Comparison of ENCODE assay signal across 8 cellular contexts in the genomic region with DNA sequence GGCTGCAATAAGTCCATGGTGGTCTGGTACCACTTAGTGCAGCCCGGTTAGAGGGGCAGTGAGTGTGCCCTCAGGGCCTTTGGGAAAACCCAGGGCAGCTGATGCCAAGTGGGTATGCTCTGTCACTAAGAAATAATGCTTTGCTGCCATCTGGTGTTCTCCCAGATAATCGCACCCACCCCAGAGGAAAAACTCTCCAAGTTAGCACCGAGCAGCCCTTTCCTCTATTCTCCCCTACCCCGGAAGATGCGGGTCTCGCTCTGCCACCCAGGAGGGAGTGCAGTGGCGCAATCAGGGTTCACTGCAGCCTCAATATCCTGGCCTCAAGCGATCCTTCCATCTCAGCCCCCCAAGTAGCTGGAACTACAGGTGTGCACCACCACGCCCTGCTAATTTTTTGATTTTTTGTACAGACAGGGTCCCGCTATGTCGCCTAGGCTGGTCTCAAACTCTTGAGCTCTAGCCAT. TPM values are rescaled to one million over a fixed set of nuclear protein-coding genes. Genes with fewer than 3 reads are reported as not detected.
DNase-seq lines count a peak whose midpoint lies in the region; ATAC-seq and TF ChIP-seq lines count a peak whose summit lies in the region.

No MANE protein-coding gene starts in this region.

- 28% methylated on average over 11 of the region's 11 CpGs for WGBS in mesenchymal stem cell

- peak; percentile 81 for TF ChIP-seq CTCF in CD8-positive, alpha-beta T cell (IDR thresholded peaks at IDR 0.05)
- peak; percentile 81 for TF ChIP-seq CTCF in activated CD8-positive, alpha-beta T cell treated with anti-CD3 and anti-CD28 coated beads for 36 hours (IDR thresholded peaks at IDR 0.05)

- H4K8ac ChIP-seq in mesenchymal stem cell (ENCODE audit: low read length), result no peak overlapping the region

- no peak overlapping the region for H3K27ac ChIP-seq in CD8-positive, alpha-beta T cell (ENCODE audit: low read depth, low read length)
- H3K27ac ChIP-seq in effector memory CD4-positive, alpha-beta T cell (ENCODE audit: insufficient read depth, low read length, poor library complexity, severe bottlenecking), result no peak overlapping the region
- no peak overlapping the region for H3K27ac ChIP-seq in mesenchymal stem cell (ENCODE audit: low read length, poor library complexity, severe bottlenecking)

- H3K4me1 ChIP-seq in CD8-positive, alpha-beta T cell (ENCODE audit: insufficient read depth, low read length), result no peaks in the 10 kb centered on the region
- H3K4me1 ChIP-seq in effector memory CD4-positive, alpha-beta T cell (ENCODE audit: control insufficient read depth, insufficient read depth, low read length, poor library complexity, severe bottlenecking), result no peaks in the 10 kb centered on the region
- H3K4me1 ChIP-seq in mesenchymal stem cell (ENCODE audit: control insufficient read depth, insufficient read depth, low read depth, low read length), result peaks cover 6% of the 10 kb centered on the region

- H3K4me3 ChIP-seq in CD8-positive, alpha-beta T cell (ENCODE audit: low read depth, low read length), result no peak overlapping the region
- no peak overlapping the region for H3K4me3 ChIP-seq in effector memory CD4-positive, alpha-beta T cell (ENCODE audit: insufficient read depth, low read depth, low read length, poor library complexity, severe bottlenecking)
- no peak overlapping the region for H3K4me3 ChIP-seq in mesenchymal stem cell (ENCODE audit: insufficient read depth in 1 of 2, low read depth in 1 of 2, low read length in 2 of 2)

- peaks cover 4% of the 10 kb centered on the region for H3K36me3 ChIP-seq in CD8-positive, alpha-beta T cell (ENCODE audit: insufficient read depth, low read length)
- H3K36me3 ChIP-seq in effector memory CD4-positive, alpha-beta T cell (ENCODE audit: control insufficient read depth, insufficient read depth, low read length), result peaks cover 5% of the 10 kb centered on the region
- peaks cover 4 to 5% of the 10 kb centered on the region in 2 experiments for H3K36me3 ChIP-seq in mesenchymal stem cell (ENCODE audit: control insufficient read depth in 1 of 2, insufficient read depth in 2 of 2, low read depth in 1 of 2, low read length in 2 of 2)

- no peak overlapping the region for H3K4me3 Mint-ChIP-seq in CD8-positive, alpha-beta T cell
- H3K4me3 Mint-ChIP-seq in activated CD8-positive, alpha-beta T cell treated with anti-CD3 and anti-CD28 coated beads for 36 hours, result no peak overlapping the region

- no peak overlapping the region for H3K23ac ChIP-seq in mesenchymal stem cell (ENCODE audit: low read length in 2 of 2)

- H2AFZ ChIP-seq in mesenchymal stem cell (ENCODE audit: low read depth, low read length), result peak overlapping the region; percentile 43

- H2AK5ac ChIP-seq in mesenchymal stem cell (ENCODE audit: low read length, severe bottlenecking), result no peak overlapping the region

- no peaks in the 10 kb centered on the region for H3K27me3 ChIP-seq in CD8-positive, alpha-beta T cell (ENCODE audit: insufficient read depth, low read length)
- no peaks in the 10 kb centered on the region for H3K27me3 ChIP-seq in effector memory CD4-positive, alpha-beta T cell (replicated peaks; ENCODE audit: control insufficient read depth, insufficient read depth, low read length, poor library complexity, severe bottlenecking)
- H3K27me3 ChIP-seq in mesenchymal stem cell (ENCODE audit: control insufficient read depth in 1 of 2, insufficient read depth in 1 of 2, low read length in 2 of 2), result no peaks in the 10 kb centered on the region

- peaks cover 17% of the 10 kb centered on the region for H3K36me3 Mint-ChIP-seq in CD8-positive, alpha-beta T cell
- H3K36me3 Mint-ChIP-seq in activated CD8-positive, alpha-beta T cell treated with anti-CD3 and anti-CD28 coated beads for 36 hours (ENCODE audit: low read depth), result peaks cover 8% of the 10 kb centered on the region

- intact Hi-C loops in CD8-positive, alpha-beta T cell (cut with DNase I, micrococcal nuclease), result loop anchor here (1.0 to 5.0 kb wide), 10 partner anchors 120 to 780 kb away; no protein-coding TSS in a partner anchor
- intact Hi-C loops in activated CD8-positive, alpha-beta T cell treated with anti-CD3 and anti-CD28 coated beads for 36 hours (cut with micrococcal nuclease), result loop anchor here (5.0 to 10.0 kb wide), 2 partner anchors 315 to 453 kb away; no protein-coding TSS in a partner anchor

- peak; percentile 91 for ATAC-seq in CD8-positive, alpha-beta T cell
- peak; percentile 89 for ATAC-seq in activated CD8-positive, alpha-beta T cell treated with anti-CD3 and anti-CD28 coated beads for 36 hours
- ATAC-seq in HG02610 (IDR thresholded peaks at IDR 0.05; ENCODE audit: unreplicated experiment), result no peak

- H4K91ac ChIP-seq in mesenchymal stem cell (ENCODE audit: low read length), result no peak overlapping the region

- H3K18ac ChIP-seq in mesenchymal stem cell (ENCODE audit: low read depth in 1 of 2, low read length in 2 of 2), result no peak overlapping the region

- H2BK5ac ChIP-seq in mesenchymal stem cell (ENCODE audit: low read depth, low read length, poor library complexity, severe bottlenecking), result no peak overlapping the region

- H3K4me1 Mint-ChIP-seq in CD8-positive, alpha-beta T cell (ENCODE audit: low read depth), result peaks cover 5% of the 10 kb centered on the region
- H3K4me1 Mint-ChIP-seq in activated CD8-positive, alpha-beta T cell treated with anti-CD3 and anti-CD28 coated beads for 36 hours (ENCODE audit: low read depth), result peaks cover 4% of the 10 kb centered on the region

- H3K4ac ChIP-seq in mesenchymal stem cell (ENCODE audit: low read depth in 1 of 2, low read length in 2 of 2), result no peak overlapping the region

- no peak overlapping the region for H2BK15ac ChIP-seq in mesenchymal stem cell (ENCODE audit: low read depth, poor library complexity, severe bottlenecking)

- H3K14ac ChIP-seq in mesenchymal stem cell (ENCODE audit: low read length in 2 of 2), result no peak overlapping the region

- CTCF ChIA-PET in CD8-positive, alpha-beta T cell (lab: Charles Lee), result interaction anchor here (0.6 to 7.3 kb wide), 53 partner anchors 9 to 1832 kb away, joined by 3 to 96 read pairs (median 4); a partner anchor contains a TSS
- CTCF ChIA-PET in HEK293T (lab: Yijun Ruan, JAX), result interaction anchor here (0.7 to 1.6 kb wide), 5 partner anchors 97 to 315 kb away, joined by 3 to 12 read pairs (median 4); no protein-coding TSS in a partner anchor
- CTCF ChIA-PET in activated CD8-positive, alpha-beta T cell treated with anti-CD3 and anti-CD28 coated beads for 36 hours (lab: Charles Lee), result interaction anchor here (0.6 to 9.6 kb wide), 60 partner anchors 11 to 601 kb away, joined by 3 to 95 read pairs (median 4); a partner anchor contains a TSS

- peak overlapping the region in 1 of 2 experiments; percentile 49 for H2BK12ac ChIP-seq in mesenchymal stem cell (ENCODE audit: low read length in 2 of 2)

- H3K9me3 Mint-ChIP-seq in CD8-positive, alpha-beta T cell, result no peaks in the 10 kb centered on the region
- H3K9me3 Mint-ChIP-seq in activated CD8-positive, alpha-beta T cell treated with anti-CD3 and anti-CD28 coated beads for 36 hours, result no peaks in the 10 kb centered on the region

- peak overlapping the region; percentile 29 for H3K4me2 ChIP-seq in mesenchymal stem cell (ENCODE audit: low read length, poor library complexity, severe bottlenecking)

- no peaks in the 10 kb centered on the region for H3K79me1 ChIP-seq in mesenchymal stem cell (replicated peaks; ENCODE audit: low read length, poor library complexity, severe bottlenecking)

- no peak overlapping the region for H2BK120ac ChIP-seq in mesenchymal stem cell (ENCODE audit: low read depth, low read length)

- no peaks in the 10 kb centered on the region for H3K27me3 Mint-ChIP-seq in CD8-positive, alpha-beta T cell (ENCODE audit: low read depth)
- H3K27me3 Mint-ChIP-seq in activated CD8-positive, alpha-beta T cell treated with anti-CD3 and anti-CD28 coated beads for 36 hours, result no peaks in the 10 kb centered on the region

- POLR2A ChIA-PET in CD8-positive, alpha-beta T cell (lab: Charles Lee), result interaction anchor here (1.0 kb wide), 1 partner anchor 315 kb away, joined by 6 read pairs; no protein-coding TSS in a partner anchor
- POLR2A ChIA-PET in HEK293T (lab: Yijun Ruan, JAX), result no interaction called here
- POLR2A ChIA-PET in activated CD8-positive, alpha-beta T cell treated with anti-CD3 and anti-CD28 coated beads for 36 hours (lab: Charles Lee), result interaction anchor here (0.8 to 1.5 kb wide), 2 partner anchors 26 to 235 kb away, joined by 3 read pairs; a partner anchor contains a TSS

- H3K27ac Mint-ChIP-seq in CD8-positive, alpha-beta T cell, result no peak overlapping the region
- H3K27ac Mint-ChIP-seq in activated CD8-positive, alpha-beta T cell treated with anti-CD3 and anti-CD28 coated beads for 36 hours, result no peak overlapping the region

- peak; percentile 49 to 81 (median 59) for DNase-seq in CD8-positive, alpha-beta T cell
- peak; percentile 64 for DNase-seq in HEK293T (ENCODE audit: extremely low spot score)
- DNase-seq in NCI-H82 (lab: John Stamatoyannopoulos, UW), result peak; percentile 84
- peak; percentile 80 for DNase-seq in activated CD8-positive, alpha-beta T cell treated with anti-CD3 and anti-CD28 coated beads for 36 hours
- peak; percentile 28 to 53 (median 34) for DNase-seq in effector memory CD4-positive, alpha-beta T cell
- DNase-seq in mesenchymal stem cell, result peak; percentile 74
- peak; percentile 30 to 48 for DNase-seq in stimulated activated CD8-positive, alpha-beta memory T cell treated with anti-CD3 and anti-CD28 coated beads, Interleukin-2, amount 100 ng/mL, for 48 hours (ENCODE audit: low read depth in 2 of 2)

- H3K9ac ChIP-seq in mesenchymal stem cell (ENCODE audit: low read length), result peak overlapping the region; percentile 79

- no peaks in the 10 kb centered on the region for H3K9me3 ChIP-seq in CD8-positive, alpha-beta T cell (ENCODE audit: low read length)
- H3K9me3 ChIP-seq in effector memory CD4-positive, alpha-beta T cell (ENCODE audit: control insufficient read depth, low read length), result no peaks in the 10 kb centered on the region
- H3K9me3 ChIP-seq in mesenchymal stem cell (ENCODE audit: control insufficient read depth, low read length), result no peaks in the 10 kb centered on the region

TF ChIP-seq in HEK293T, 16 proteins besides CTCF, POLR2A, EP300 and RAD21 (continues in another document):
- no peak for TF ChIP-seq FOXK2 (IDR thresholded peaks at IDR 0.05)
- no peak for TF ChIP-seq SP1 (IDR thresholded peaks at IDR 0.05)
- no peak for TF ChIP-seq ZNF384 (IDR thresholded peaks at IDR 0.05)
- TF ChIP-seq FOXM1 (IDR thresholded peaks at IDR 0.05; ENCODE audit: borderline replicate concordance), result no peak

RNA-seq across cellular contexts. Expression of a gene that starts 21.3 kb away (rescaled TPM):
- 1 to 10 TPM; 3.3 to 5.2 TPM for total RNA-seq in CD8-positive, alpha-beta T cell
- 1 to 10 TPM; 1.2 to 1.5 TPM for total RNA-seq in activated CD8-positive, alpha-beta T cell treated with anti-CD3 and anti-CD28 coated beads for 36 hours
- polyA plus RNA-seq in mesenchymal stem cell (2013, experiment 1 of 2), result 0.10 TPM
- 0.12 TPM for polyA plus RNA-seq in mesenchymal stem cell (2013, experiment 2 of 2)

RNA-seq across cellular contexts. Expression of a gene that starts 26.0 kb away (rescaled TPM):
- total RNA-seq in CD8-positive, alpha-beta T cell, result 10 to 100 TPM; 12.4 to 12.7 TPM
- 10 to 100 TPM; 88.3 to 99.4 TPM for total RNA-seq in activated CD8-positive, alpha-beta T cell treated with anti-CD3 and anti-CD28 coated beads for 36 hours
- polyA plus RNA-seq in mesenchymal stem cell (2013, experiment 1 of 2), result 65.4 TPM
- polyA plus RNA-seq in mesenchymal stem cell (2013, experiment 2 of 2), result 92.1 TPM

RNA-seq across cellular contexts. Expression of a gene that starts 28.2 kb away (rescaled TPM):
- total RNA-seq in CD8-positive, alpha-beta T cell, result 10 to 100 TPM; 61.0 to 65.8 TPM
- total RNA-seq in activated CD8-positive, alpha-beta T cell treated with anti-CD3 and anti-CD28 coated beads for 36 hours, result 10 to 100 TPM; 75.6 to 80.1 TPM
- 65.3 TPM for polyA plus RNA-seq in mesenchymal stem cell (2013, experiment 1 of 2)
- polyA plus RNA-seq in mesenchymal stem cell (2013, experiment 2 of 2), result 56.2 TPM

Comparison
In these comparisons a context has a peak if more than half of its experiments do, and no peak if none do; other contexts are left out.
1. DNase-seq: peak in every context shown above with its lines; median percentile 84 in NCI-H82; 80 in activated CD8-positive, alpha-beta T cell treated with anti-CD3 and anti-CD28 coated beads for 36 hours; 74 in mesenchymal stem cell; 64 in HEK293T; 59 in CD8-positive, alpha-beta T cell; 39 in stimulated activated CD8-positive, alpha-beta memory T cell treated with anti-CD3 and anti-CD28 coated beads, Interleukin-2, amount 100 ng/mL, for 48 hours; 34 in effector memory CD4-positive, alpha-beta T cell.
2. RNA of a gene that starts 26.0 kb away (total RNA-seq): 88.3 to 99.4 TPM in activated CD8-positive, alpha-beta T cell treated with anti-CD3 and anti-CD28 coated beads for 36 hours; 12.4 to 12.7 TPM in CD8-positive, alpha-beta T cell; every median in the first group is over 4 times any median in the second.